In the genomic region with DNA sequence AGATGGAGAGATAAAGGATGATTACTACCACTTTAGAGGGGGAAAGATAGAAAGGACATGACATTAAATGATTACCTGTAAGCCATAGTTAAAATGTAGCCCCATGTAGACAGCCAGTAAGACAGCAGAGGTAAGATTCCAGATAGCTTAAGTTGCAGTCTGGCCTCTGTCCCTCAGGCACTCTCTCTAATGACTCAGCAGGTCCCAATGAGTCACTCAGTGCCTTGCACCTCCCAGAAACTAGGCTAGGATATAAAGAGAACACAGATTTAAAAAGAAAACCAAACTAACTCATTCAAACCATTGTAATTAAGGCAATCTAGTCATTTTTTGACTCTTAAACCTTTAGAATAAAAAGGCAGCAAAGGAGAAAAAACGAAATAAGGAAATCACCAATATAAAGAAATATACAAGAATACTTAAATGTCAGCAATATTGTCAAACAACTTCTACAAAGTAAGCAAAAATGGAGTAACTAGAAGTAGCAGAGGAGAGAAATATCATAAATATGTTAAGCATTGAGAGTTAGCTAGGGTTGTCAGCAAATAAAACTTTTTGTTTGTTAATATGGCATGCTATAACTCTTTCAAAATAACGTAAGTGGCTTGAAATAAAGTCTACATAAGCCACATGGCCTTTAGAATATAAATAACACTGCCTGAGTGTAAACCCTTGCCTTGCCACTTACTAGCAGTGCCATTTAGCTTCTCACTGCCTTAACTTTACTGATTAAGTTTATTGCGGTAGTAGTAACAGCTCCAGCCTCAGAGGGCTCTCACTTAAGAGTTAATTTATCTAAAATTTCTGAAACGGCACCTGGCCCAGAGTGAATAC, we compare ENCODE assay signal across 1 cellular context.
TF ChIP-seq lines count a peak whose summit lies in the region.

No MANE protein-coding gene starts in this region.

TF ChIP-seq in HepG2, 621 proteins besides CTCF, POLR2A, EP300 and RAD21 (continued from another document and continues in another):
- TF ChIP-seq ZNF367 (CRISPR knock-in tag; IDR thresholded peaks at IDR 0.05; ENCODE audit: borderline replicate concordance) (no peak), ZNF331 (CRISPR knock-in tag; IDR thresholded peaks at IDR 0.05) (peak; percentile 62; the same call in 1 of the 2 replicates), ZNF383 (CRISPR knock-in tag; IDR thresholded peaks at IDR 0.05; ENCODE audit: borderline replicate concordance) (no peak), ZFP37 (CRISPR knock-in tag; IDR thresholded peaks at IDR 0.05; ENCODE audit: borderline replicate concordance) (no peak), CBX1 (IDR thresholded peaks at IDR 0.05; ENCODE audit: low read depth) (no peak), RAD51 (IDR thresholded peaks at IDR 0.05; ENCODE audit: borderline replicate concordance) (no peak), SOX13 (IDR thresholded peaks at IDR 0.05) (no peak), SOX13 (CRISPR knock-in tag; conservative IDR thresholded peaks at IDR 0.05 in 1 of 2, IDR thresholded peaks at IDR 0.05 in 1 of 2) (peak in 1 of 2 experiments; percentile 18; a peak in 1 of 4 replicates), NCOR1 (IDR thresholded peaks at IDR 0.05; ENCODE audit: borderline replicate concordance, low read length) (no peak), HMG20A (CRISPR knock-in tag; IDR thresholded peaks at IDR 0.05; ENCODE audit: borderline replicate concordance) (peak; percentile 33; the same call in 1 of the 2 replicates), SCMH1 (CRISPR knock-in tag; IDR thresholded peaks at IDR 0.05; ENCODE audit: borderline replicate concordance) (no peak), PHF8 (CRISPR knock-in tag; IDR thresholded peaks at IDR 0.05) (no peak), MAFK (conservative IDR thresholded peaks at IDR 0.05 in 1 of 2, IDR thresholded peaks at IDR 0.05 in 1 of 2; ENCODE audit: low read length in 2 of 2) (peak; percentile 65 to 86), MYNN (CRISPR knock-in tag; IDR thresholded peaks at IDR 0.05; ENCODE audit: low read depth) (no peak), MBNL3 (CRISPR knock-in tag; conservative IDR thresholded peaks at IDR 0.05) (no peak), KDM6A (CRISPR knock-in tag; IDR thresholded peaks at IDR 0.05; ENCODE audit: low read depth) (no peak), ZNF496 (CRISPR knock-in tag; IDR thresholded peaks at IDR 0.05; ENCODE audit: insufficient replicate concordance) (no peak), ZNF670 (CRISPR knock-in tag; IDR thresholded peaks at IDR 0.05; ENCODE audit: borderline replicate concordance) (no peak), RFX1 (IDR thresholded peaks at IDR 0.05) (no peak), HNRNPLL (IDR thresholded peaks at IDR 0.05; ENCODE audit: low read depth, low read length, poor library complexity, severe bottlenecking) (no peak), ZNF768 (CRISPR knock-in tag; IDR thresholded peaks at IDR 0.05) (no peak), PRMT3 (CRISPR knock-in tag; IDR thresholded peaks at IDR 0.05; ENCODE audit: borderline replicate concordance, low read depth) (no peak), U2AF1 (optimal IDR thresholded peaks at IDR 0.05; ENCODE audit: low read depth, low read length) (no peak), NR2C2 (CRISPR knock-in tag; IDR thresholded peaks at IDR 0.05; ENCODE audit: borderline replicate concordance) (no peak), ZFP82 (CRISPR knock-in tag; IDR thresholded peaks at IDR 0.05; ENCODE audit: borderline replicate concordance) (no peak), KDM3A (CRISPR knock-in tag; IDR thresholded peaks at IDR 0.05; ENCODE audit: low read depth) (no peak), ZNF776 (CRISPR knock-in tag; IDR thresholded peaks at IDR 0.05) (no peak), ZFP36L2 (CRISPR knock-in tag; IDR thresholded peaks at IDR 0.05) (no peak), ZNF790 (CRISPR knock-in tag; IDR thresholded peaks at IDR 0.05; ENCODE audit: borderline replicate concordance) (no peak), MTF2 (CRISPR knock-in tag; IDR thresholded peaks at IDR 0.05; ENCODE audit: borderline replicate concordance) (no peak), ZMAT3 (CRISPR knock-in tag; conservative IDR thresholded peaks at IDR 0.05) (no peak), TMF1 (CRISPR knock-in tag; IDR thresholded peaks at IDR 0.05; ENCODE audit: low read depth) (no peak), SNAI1 (CRISPR knock-in tag; IDR thresholded peaks at IDR 0.05; ENCODE audit: borderline replicate concordance) (no peak), ZNF350 (CRISPR knock-in tag; IDR thresholded peaks at IDR 0.05; ENCODE audit: borderline replicate concordance, low read depth) (no peak), ZSCAN9 (CRISPR knock-in tag; IDR thresholded peaks at IDR 0.05; ENCODE audit: borderline replicate concordance) (no peak), ZMYM3 (CRISPR knock-in tag; IDR thresholded peaks at IDR 0.05) (no peak), ZNF441 (CRISPR knock-in tag; IDR thresholded peaks at IDR 0.05; ENCODE audit: borderline replicate concordance) (no peak), ARNT2 (CRISPR knock-in tag; IDR thresholded peaks at IDR 0.05; ENCODE audit: low read depth) (no peak), KLF16 (CRISPR knock-in tag; IDR thresholded peaks at IDR 0.05) (0 out of 4 replicates have a peak, but pooled peaks of 1 of the 2 experiments have one; percentile 27), GATAD1 (CRISPR knock-in tag; IDR thresholded peaks at IDR 0.05) (no peak), ZNF7 (CRISPR knock-in tag; IDR thresholded peaks at IDR 0.05) (no peak), ZNF598 (CRISPR knock-in tag; IDR thresholded peaks at IDR 0.05; ENCODE audit: borderline replicate concordance) (no peak), GATAD2A (CRISPR knock-in tag; IDR thresholded peaks at IDR 0.05) (peak; percentile 46), NFE2L1 (CRISPR knock-in tag; IDR thresholded peaks at IDR 0.05; ENCODE audit: borderline replicate concordance) (no peak), ZNF605 (CRISPR knock-in tag; IDR thresholded peaks at IDR 0.05) (no peak), CCAR2 (optimal IDR thresholded peaks at IDR 0.05; ENCODE audit: low read depth, low read length) (no peak), SMC3 (IDR thresholded peaks at IDR 0.05; ENCODE audit: low read length) (0 out of 2 replicates have a peak, but pooled peaks have one; percentile 1), POLR2G (IDR thresholded peaks at IDR 0.05; ENCODE audit: low read depth, low read length) (no peak), HDAC2 (CRISPR knock-in tag; IDR thresholded peaks at IDR 0.05) (0 out of 2 replicates have a peak, but pooled peaks have one; percentile 29)
- TF ChIP-seq, protein P1, sequence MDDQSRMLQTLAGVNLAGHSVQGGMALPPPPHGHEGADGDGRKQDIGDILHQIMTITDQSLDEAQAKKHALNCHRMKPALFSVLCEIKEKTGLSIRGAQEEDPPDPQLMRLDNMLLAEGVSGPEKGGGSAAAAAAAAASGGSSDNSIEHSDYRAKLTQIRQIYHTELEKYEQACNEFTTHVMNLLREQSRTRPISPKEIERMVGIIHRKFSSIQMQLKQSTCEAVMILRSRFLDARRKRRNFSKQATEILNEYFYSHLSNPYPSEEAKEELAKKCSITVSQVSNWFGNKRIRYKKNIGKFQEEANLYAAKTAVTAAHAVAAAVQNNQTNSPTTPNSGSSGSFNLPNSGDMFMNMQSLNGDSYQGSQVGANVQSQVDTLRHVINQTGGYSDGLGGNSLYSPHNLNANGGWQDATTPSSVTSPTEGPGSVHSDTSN (CRISPR knock-in tag; IDR thresholded peaks at IDR 0.05; ENCODE audit: borderline replicate concordance) = no peak
- TF ChIP-seq, protein P2, sequence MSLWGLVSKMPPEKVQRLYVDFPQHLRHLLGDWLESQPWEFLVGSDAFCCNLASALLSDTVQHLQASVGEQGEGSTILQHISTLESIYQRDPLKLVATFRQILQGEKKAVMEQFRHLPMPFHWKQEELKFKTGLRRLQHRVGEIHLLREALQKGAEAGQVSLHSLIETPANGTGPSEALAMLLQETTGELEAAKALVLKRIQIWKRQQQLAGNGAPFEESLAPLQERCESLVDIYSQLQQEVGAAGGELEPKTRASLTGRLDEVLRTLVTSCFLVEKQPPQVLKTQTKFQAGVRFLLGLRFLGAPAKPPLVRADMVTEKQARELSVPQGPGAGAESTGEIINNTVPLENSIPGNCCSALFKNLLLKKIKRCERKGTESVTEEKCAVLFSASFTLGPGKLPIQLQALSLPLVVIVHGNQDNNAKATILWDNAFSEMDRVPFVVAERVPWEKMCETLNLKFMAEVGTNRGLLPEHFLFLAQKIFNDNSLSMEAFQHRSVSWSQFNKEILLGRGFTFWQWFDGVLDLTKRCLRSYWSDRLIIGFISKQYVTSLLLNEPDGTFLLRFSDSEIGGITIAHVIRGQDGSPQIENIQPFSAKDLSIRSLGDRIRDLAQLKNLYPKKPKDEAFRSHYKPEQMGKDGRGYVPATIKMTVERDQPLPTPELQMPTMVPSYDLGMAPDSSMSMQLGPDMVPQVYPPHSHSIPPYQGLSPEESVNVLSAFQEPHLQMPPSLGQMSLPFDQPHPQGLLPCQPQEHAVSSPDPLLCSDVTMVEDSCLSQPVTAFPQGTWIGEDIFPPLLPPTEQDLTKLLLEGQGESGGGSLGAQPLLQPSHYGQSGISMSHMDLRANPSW (CRISPR knock-in tag; IDR thresholded peaks at IDR 0.05; ENCODE audit: borderline replicate concordance) = no peak
- TF ChIP-seq, protein P3, sequence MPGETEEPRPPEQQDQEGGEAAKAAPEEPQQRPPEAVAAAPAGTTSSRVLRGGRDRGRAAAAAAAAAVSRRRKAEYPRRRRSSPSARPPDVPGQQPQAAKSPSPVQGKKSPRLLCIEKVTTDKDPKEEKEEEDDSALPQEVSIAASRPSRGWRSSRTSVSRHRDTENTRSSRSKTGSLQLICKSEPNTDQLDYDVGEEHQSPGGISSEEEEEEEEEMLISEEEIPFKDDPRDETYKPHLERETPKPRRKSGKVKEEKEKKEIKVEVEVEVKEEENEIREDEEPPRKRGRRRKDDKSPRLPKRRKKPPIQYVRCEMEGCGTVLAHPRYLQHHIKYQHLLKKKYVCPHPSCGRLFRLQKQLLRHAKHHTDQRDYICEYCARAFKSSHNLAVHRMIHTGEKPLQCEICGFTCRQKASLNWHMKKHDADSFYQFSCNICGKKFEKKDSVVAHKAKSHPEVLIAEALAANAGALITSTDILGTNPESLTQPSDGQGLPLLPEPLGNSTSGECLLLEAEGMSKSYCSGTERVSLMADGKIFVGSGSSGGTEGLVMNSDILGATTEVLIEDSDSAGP (CRISPR knock-in tag; IDR thresholded peaks at IDR 0.05; ENCODE audit: borderline replicate concordance) = no peak
- TF ChIP-seq, protein P4, sequence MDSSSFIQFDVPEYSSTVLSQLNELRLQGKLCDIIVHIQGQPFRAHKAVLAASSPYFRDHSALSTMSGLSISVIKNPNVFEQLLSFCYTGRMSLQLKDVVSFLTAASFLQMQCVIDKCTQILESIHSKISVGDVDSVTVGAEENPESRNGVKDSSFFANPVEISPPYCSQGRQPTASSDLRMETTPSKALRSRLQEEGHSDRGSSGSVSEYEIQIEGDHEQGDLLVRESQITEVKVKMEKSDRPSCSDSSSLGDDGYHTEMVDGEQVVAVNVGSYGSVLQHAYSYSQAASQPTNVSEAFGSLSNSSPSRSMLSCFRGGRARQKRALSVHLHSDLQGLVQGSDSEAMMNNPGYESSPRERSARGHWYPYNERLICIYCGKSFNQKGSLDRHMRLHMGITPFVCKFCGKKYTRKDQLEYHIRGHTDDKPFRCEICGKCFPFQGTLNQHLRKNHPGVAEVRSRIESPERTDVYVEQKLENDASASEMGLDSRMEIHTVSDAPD (CRISPR knock-in tag; IDR thresholded peaks at IDR 0.05) = no peak
- TF ChIP-seq, protein P5, sequence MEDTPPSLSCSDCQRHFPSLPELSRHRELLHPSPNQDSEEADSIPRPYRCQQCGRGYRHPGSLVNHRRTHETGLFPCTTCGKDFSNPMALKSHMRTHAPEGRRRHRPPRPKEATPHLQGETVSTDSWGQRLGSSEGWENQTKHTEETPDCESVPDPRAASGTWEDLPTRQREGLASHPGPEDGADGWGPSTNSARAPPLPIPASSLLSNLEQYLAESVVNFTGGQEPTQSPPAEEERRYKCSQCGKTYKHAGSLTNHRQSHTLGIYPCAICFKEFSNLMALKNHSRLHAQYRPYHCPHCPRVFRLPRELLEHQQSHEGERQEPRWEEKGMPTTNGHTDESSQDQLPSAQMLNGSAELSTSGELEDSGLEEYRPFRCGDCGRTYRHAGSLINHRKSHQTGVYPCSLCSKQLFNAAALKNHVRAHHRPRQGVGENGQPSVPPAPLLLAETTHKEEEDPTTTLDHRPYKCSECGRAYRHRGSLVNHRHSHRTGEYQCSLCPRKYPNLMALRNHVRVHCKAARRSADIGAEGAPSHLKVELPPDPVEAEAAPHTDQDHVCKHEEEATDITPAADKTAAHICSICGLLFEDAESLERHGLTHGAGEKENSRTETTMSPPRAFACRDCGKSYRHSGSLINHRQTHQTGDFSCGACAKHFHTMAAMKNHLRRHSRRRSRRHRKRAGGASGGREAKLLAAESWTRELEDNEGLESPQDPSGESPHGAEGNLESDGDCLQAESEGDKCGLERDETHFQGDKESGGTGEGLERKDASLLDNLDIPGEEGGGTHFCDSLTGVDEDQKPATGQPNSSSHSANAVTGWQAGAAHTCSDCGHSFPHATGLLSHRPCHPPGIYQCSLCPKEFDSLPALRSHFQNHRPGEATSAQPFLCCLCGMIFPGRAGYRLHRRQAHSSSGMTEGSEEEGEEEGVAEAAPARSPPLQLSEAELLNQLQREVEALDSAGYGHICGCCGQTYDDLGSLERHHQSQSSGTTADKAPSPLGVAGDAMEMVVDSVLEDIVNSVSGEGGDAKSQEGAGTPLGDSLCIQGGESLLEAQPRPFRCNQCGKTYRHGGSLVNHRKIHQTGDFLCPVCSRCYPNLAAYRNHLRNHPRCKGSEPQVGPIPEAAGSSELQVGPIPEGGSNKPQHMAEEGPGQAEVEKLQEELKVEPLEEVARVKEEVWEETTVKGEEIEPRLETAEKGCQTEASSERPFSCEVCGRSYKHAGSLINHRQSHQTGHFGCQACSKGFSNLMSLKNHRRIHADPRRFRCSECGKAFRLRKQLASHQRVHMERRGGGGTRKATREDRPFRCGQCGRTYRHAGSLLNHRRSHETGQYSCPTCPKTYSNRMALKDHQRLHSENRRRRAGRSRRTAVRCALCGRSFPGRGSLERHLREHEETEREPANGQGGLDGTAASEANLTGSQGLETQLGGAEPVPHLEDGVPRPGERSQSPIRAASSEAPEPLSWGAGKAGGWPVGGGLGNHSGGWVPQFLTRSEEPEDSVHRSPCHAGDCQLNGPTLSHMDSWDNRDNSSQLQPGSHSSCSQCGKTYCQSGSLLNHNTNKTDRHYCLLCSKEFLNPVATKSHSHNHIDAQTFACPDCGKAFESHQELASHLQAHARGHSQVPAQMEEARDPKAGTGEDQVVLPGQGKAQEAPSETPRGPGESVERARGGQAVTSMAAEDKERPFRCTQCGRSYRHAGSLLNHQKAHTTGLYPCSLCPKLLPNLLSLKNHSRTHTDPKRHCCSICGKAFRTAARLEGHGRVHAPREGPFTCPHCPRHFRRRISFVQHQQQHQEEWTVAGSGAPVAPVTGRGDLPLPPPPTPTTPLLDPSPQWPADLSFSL (CRISPR knock-in tag; IDR thresholded peaks at IDR 0.05) = no peak
- TF ChIP-seq, protein P6, sequence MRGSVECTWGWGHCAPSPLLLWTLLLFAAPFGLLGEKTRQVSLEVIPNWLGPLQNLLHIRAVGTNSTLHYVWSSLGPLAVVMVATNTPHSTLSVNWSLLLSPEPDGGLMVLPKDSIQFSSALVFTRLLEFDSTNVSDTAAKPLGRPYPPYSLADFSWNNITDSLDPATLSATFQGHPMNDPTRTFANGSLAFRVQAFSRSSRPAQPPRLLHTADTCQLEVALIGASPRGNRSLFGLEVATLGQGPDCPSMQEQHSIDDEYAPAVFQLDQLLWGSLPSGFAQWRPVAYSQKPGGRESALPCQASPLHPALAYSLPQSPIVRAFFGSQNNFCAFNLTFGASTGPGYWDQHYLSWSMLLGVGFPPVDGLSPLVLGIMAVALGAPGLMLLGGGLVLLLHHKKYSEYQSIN (CRISPR knock-in tag; IDR thresholded peaks at IDR 0.05; ENCODE audit: borderline replicate concordance) = no peak
